In the genomic region with DNA sequence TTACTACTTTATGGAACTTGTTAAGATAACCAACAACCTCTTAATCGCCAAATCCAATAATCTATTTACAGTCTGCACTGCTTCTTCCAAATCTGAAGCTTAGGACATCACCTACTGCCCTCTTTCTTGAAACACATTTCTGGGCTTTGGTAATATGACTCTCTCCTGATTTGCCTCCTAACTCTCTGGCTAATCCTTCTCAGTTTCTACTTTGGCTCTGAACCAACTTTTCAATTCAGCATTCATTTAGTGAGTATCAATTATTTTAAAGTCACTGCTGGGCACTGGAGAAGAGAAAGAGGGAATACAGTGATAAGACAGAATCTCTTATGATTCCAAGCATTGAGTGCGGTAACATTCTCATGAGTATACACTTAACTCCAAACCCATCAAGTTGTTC, we compare ENCODE assay signal across 22 cellular contexts.
DNase-seq lines count a peak whose midpoint lies in the region; ATAC-seq and TF ChIP-seq lines count a peak whose summit lies in the region.
"Had no signal": no experiment of that assay in that cellular context is flagged by ENCODE, and none has a peak within 500 bp of the region (broad histone marks: within the 10 kb centered on the region; RNA-seq: fewer than 3 reads in every experiment).

No MANE protein-coding gene starts in this region.

- peaks cover 3% of the 10 kb centered on the region for H3K4me1 Mint-ChIP-seq in activated T-cell treated with anti-CD3 and anti-CD28 coated beads, Interleukin-2, amount 50 U/mL, for 24 hours (ENCODE audit: low read depth)
- H3K4me1 Mint-ChIP-seq: activated CD4-positive, alpha-beta T cell treated with anti-CD3 and anti-CD28 coated beads, Interleukin-2, amount 10 ng/mL, durations not matched to agents 7 days and 5 days; activated T-helper 17 cell treated with anti-CD3 and anti-CD28 coated beads, Interleukin-2, amount 50 U/mL, for 72 hours; T-helper 17 cell had no signal

- H3K9me3 Mint-ChIP-seq in activated T-cell treated with anti-CD3 and anti-CD28 coated beads, Interleukin-2, amount 50 U/mL, for 24 hours, result peaks cover 6% of the 10 kb centered on the region

- no peak for ATAC-seq in GM21367 (IDR thresholded peaks at IDR 0.05; ENCODE audit: unreplicated experiment)
- ATAC-seq: activated naive CD4-positive, alpha-beta T cell treated with anti-CD3 and anti-CD28 coated beads, Interleukin-2, amount 50 U/mL, for 72 hours; activated T-helper 17 cell treated with anti-CD3 and anti-CD28 coated beads, Interleukin-2, amount 50 U/mL, for 72 hours; gastroesophageal sphincter; Panc1; T-helper 17 cell had no signal

- no peaks in the 10 kb centered on the region for H3K27me3 Mint-ChIP-seq in activated T-cell treated with anti-CD3 and anti-CD28 coated beads, Interleukin-2, amount 50 U/mL, for 24 hours
- H3K27me3 Mint-ChIP-seq: activated CD4-positive, alpha-beta T cell treated with anti-CD3 and anti-CD28 coated beads, Interleukin-2, amount 10 ng/mL, durations not matched to agents 7 days and 5 days; activated T-helper 17 cell treated with anti-CD3 and anti-CD28 coated beads, Interleukin-2, amount 50 U/mL, for 72 hours; progenitor cell of endocrine pancreas; T-helper 17 cell had no signal

- no peak overlapping the region for H3K27ac Mint-ChIP-seq in activated T-cell treated with anti-CD3 and anti-CD28 coated beads, Interleukin-2, amount 50 U/mL, for 24 hours
- H3K27ac Mint-ChIP-seq: activated CD4-positive, alpha-beta T cell treated with anti-CD3 and anti-CD28 coated beads, Interleukin-2, amount 10 ng/mL, durations not matched to agents 7 days and 5 days; activated naive CD4-positive, alpha-beta T cell treated with anti-CD3 and anti-CD28 coated beads, Interleukin-2, amount 50 U/mL, for 72 hours; activated T-helper 17 cell treated with anti-CD3 and anti-CD28 coated beads, Interleukin-2, amount 50 U/mL, for 72 hours; progenitor cell of endocrine pancreas; T-helper 17 cell had no signal

- TF ChIP-seq CTCF in choroid plexus epithelial cell (conservative IDR thresholded peaks at IDR 0.05; ENCODE audit: low read depth, low read length), result no peak

- H3K36me3 Mint-ChIP-seq in activated T-cell treated with anti-CD3 and anti-CD28 coated beads, Interleukin-2, amount 50 U/mL, for 24 hours (ENCODE audit: low read depth), result peaks cover 73% of the 10 kb centered on the region

- H3K4me3 ChIP-seq in choroid plexus epithelial cell (ENCODE audit: low read depth, low read length), result no peak overlapping the region
- H3K4me3 ChIP-seq: ascending aorta, gastroesophageal sphincter, lung, SJCRH30 had no signal

- DNase-seq in COR-L47 (lab: John Stamatoyannopoulos, UW) (peak; percentile 18), NCI-H1092 (lab: John Stamatoyannopoulos, UW) (peak; percentile 25), NCI-H2171 treated with DMSO at 0.1 percent for 48 hours (lab: John Stamatoyannopoulos, UW) (peak; percentile 88), choroid plexus epithelial cell (ENCODE audit: low read depth) (peak; percentile 68), iPS-NIHi11 (ENCODE audit: low spot score) (no peak)
- DNase-seq in activated T-cell treated with anti-CD3 and anti-CD28 coated beads, Interleukin-2, amount 50 U/mL, for 24 hours, result no peak
- no peak for DNase-seq in activated CD4-positive, alpha-beta T cell treated with anti-CD3 and anti-CD28 coated beads for 4 hours
- DNase-seq: activated CD4-positive, alpha-beta T cell treated with anti-CD3 and anti-CD28 coated beads, Interleukin-2, amount 10 ng/mL, durations not matched to agents 7 days and 5 days; C1 segment of cervical spinal cord; Calu3; HCEC 1CT; substantia nigra; T-helper 17 cell had no signal

- no peak overlapping the region for H3K4me3 Mint-ChIP-seq in activated T-cell treated with anti-CD3 and anti-CD28 coated beads, Interleukin-2, amount 50 U/mL, for 24 hours
- H3K4me3 Mint-ChIP-seq: activated CD4-positive, alpha-beta T cell treated with anti-CD3 and anti-CD28 coated beads, Interleukin-2, amount 10 ng/mL, durations not matched to agents 7 days and 5 days; activated T-helper 17 cell treated with anti-CD3 and anti-CD28 coated beads, Interleukin-2, amount 50 U/mL, for 72 hours; T-helper 17 cell had no signal

Comparison
In these comparisons a context has a peak if more than half of its experiments do, and no peak if none do; other contexts are left out.
1. DNase-seq: peak in COR-L47 (single experiment), NCI-H1092 (single experiment), NCI-H2171 treated with DMSO at 0.1 percent for 48 hours (single experiment) and choroid plexus epithelial cell (single experiment); none in activated T-cell treated with anti-CD3 and anti-CD28 coated beads, Interleukin-2, amount 50 U/mL, for 24 hours (single experiment), iPS-NIHi11 (single experiment) and activated CD4-positive, alpha-beta T cell treated with anti-CD3 and anti-CD28 coated beads for 4 hours (0 of 2).